ENCODE assay signal across 17 cellular contexts in the genomic region with DNA sequence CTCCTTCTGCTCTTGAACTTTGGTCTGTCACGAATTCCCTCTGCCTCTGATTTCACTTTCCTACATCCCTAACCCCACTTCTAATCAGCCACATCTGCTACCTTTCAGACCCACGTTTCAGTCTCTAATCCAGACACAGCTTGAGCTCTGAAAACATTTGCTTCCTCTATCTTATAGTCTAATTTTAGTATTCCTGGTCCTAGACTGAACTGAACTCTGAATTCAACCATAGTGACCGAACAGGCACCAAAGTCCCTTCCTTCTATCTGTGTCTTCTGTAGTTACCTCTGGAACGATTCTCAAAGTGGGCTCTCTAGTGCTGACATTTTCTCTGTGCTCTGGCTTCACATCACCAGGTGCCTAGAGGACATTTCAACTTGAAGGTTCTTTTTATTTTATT.
"Had no signal": no experiment of that assay in that cellular context is flagged by ENCODE, and none has a peak within 500 bp of the region (broad histone marks: within the 10 kb centered on the region; RNA-seq: fewer than 3 reads in every experiment).

No MANE protein-coding gene starts in this region.

- ATAC-seq: foreskin keratinocyte, gastroesophageal sphincter, left lung, lower lobe of right lung, mucosa of descending colon had no signal

- DNase-seq: dermis blood vessel endothelial cell; dorsolateral prefrontal cortex; effector CD4-positive, alpha-beta T cell; effector memory CD4-positive, alpha-beta T cell; foreskin keratinocyte; heart left ventricle; hypothalamus; immature natural killer cell; islet precursor cell; kidney; kidney glomerular epithelial cell; lower lobe of right lung; mesenchymal stem cell; naive B cell had no signal
